8 cellular contexts compared by ENCODE assay signal in genomic region chr16:24013733-24014645, GRCh38.
DNase-seq lines count a peak whose midpoint lies in the region; ATAC-seq, FAIRE-seq and TF ChIP-seq lines count a peak whose summit lies in the region.

No MANE protein-coding gene starts in this region.

- no peak for TF ChIP-seq CTCF in D721Med (IDR thresholded peaks at IDR 0.05; ENCODE audit: insufficient read depth, missing control alignments)

- FAIRE-seq in D721Med (lab: Jason Lieb, UNC), result no peak

- ATAC-seq in HG02943 (IDR thresholded peaks at IDR 0.05; ENCODE audit: low read depth, unreplicated experiment), result peak; percentile 87

- DNase-seq in NCI-H2081 (lab: John Stamatoyannopoulos, UW) (peak; percentile 14 to 18), NCI-H2081 treated with DMSO at 0.1 percent for 48 hours (lab: John Stamatoyannopoulos, UW) (no peak), NOMO-1 treated with dmso at 0.1 percent for 144 hours (lab: John Stamatoyannopoulos, UW; ENCODE audit: unreplicated experiment) (peak; percentile 58), D721Med (ENCODE audit: insufficient read length, low spot score) (no peak), iPS-NIHi7 (ENCODE audit: extremely low spot score) (no peak)
- DNase-seq in activated T-cell treated with anti-CD3 and anti-CD28 coated beads, Interleukin-2, amount 50 U/mL, for 48 hours, result peak; percentile 63 to 70
- peak; percentile 56 for DNase-seq in stimulated activated CD4-positive, alpha-beta T cell treated with anti-CD3 and anti-CD28 coated beads, Interleukin-15, amount 100 ng/mL, for 24 hours

Comparison
In these comparisons a context has a peak if more than half of its experiments do, and no peak if none do; other contexts are left out.
1. DNase-seq: peak in NCI-H2081 (2 of 2), NOMO-1 treated with dmso at 0.1 percent for 144 hours (single experiment), activated T-cell treated with anti-CD3 and anti-CD28 coated beads, Interleukin-2, amount 50 U/mL, for 48 hours (2 of 2) and stimulated activated CD4-positive, alpha-beta T cell treated with anti-CD3 and anti-CD28 coated beads, Interleukin-15, amount 100 ng/mL, for 24 hours (single experiment); none in NCI-H2081 treated with DMSO at 0.1 percent for 48 hours (single experiment), D721Med (single experiment) and iPS-NIHi7 (single experiment).